8 cellular contexts compared by ENCODE assay signal in the genomic region with DNA sequence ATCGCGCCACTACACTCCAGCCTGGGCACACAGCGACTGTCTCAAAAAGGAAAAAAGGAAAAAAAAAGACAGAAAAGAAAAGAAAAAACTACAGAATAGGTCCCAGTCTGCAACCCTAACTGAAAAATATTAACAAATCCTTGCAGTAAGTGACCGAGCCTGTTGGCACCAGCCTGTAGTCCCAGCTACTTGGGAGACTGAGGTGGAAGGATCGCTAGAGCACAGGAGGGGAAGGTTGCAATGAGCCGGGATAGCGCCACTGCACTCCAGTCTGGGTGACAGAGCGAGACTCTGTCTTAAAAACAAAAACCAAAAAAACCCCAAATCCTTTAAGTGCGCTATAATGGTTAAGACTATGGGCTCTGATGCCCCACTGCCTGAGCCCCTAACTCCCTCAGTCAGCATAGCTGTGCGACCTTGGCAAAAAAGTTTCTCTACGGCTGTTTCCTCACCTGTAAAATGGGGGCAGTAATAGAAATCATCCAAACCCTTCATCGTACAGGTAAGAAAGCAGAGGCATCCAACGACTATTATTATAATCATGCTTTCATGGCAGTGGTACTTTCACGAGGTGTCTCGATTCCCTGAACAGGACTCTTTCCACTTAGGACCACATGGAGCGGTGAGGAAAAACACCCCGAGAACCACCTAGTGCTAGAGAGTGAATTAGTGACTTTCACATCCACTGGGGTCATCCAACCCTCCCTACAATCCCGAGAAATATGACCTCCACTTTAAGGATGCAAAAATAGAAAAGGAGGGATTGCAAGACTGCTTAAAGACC. TPM values are rescaled to one million over a fixed set of nuclear protein-coding genes. Genes with fewer than 3 reads are reported as not detected.
DNase-seq lines count a peak whose midpoint lies in the region; TF ChIP-seq lines count a peak whose summit lies in the region.

No MANE protein-coding gene starts in this region.

- peak overlapping the region; percentile 89 for H3K4me2 ChIP-seq in osteoblast (ENCODE audit: insufficient read depth, low read length)

- DNase-seq in AG04449 (ENCODE audit: low read depth, low spot score): no peak
- no peak for DNase-seq in H7
- peak; percentile 38 for DNase-seq in fibroblast of peridontal ligament (ENCODE audit: extremely low read depth)
- no peak for DNase-seq in osteoblast (ENCODE audit: insufficient read length, low spot score, missing footprints)
- no peak for DNase-seq in NCI-H146 treated with DMSO at 0.1 percent for 48 hours (lab: John Stamatoyannopoulos, UW; ENCODE audit: unreplicated experiment)
- no peak for DNase-seq in AG20443 (ENCODE audit: low spot score)
- no peak for DNase-seq in NCI-H524 treated with DMSO at 0.1 percent for 48 hours (lab: John Stamatoyannopoulos, UW)

- H3K27ac ChIP-seq in osteoblast (ENCODE audit: low read depth, low read length): peak overlapping the region; percentile 90

- no peak for TF ChIP-seq CTCF in AG04449 (IDR thresholded peaks at IDR 0.05; ENCODE audit: insufficient read depth, low read length, missing control alignments)
- TF ChIP-seq CTCF in WI38 (IDR thresholded peaks at IDR 0.05; ENCODE audit: low read depth, low read length): no peak
- TF ChIP-seq CTCF in osteoblast (IDR thresholded peaks at IDR 0.05; ENCODE audit: extremely low read depth, low read depth, low read length): no peak

- peak overlapping the region; percentile 96 for H3K4me3 ChIP-seq in AG04449 (ENCODE audit: low read depth, low read length)
- peak overlapping the region; percentile 81 for H3K4me3 ChIP-seq in H7 (ENCODE audit: insufficient read depth, low read depth, low read length)
- peak overlapping the region; percentile 88 for H3K4me3 ChIP-seq in WI38 (ENCODE audit: low read depth, low read length)
- peak overlapping the region; percentile 79 for H3K4me3 ChIP-seq in osteoblast (ENCODE audit: insufficient read depth, low read length)

- peaks cover 46% of the 10 kb centered on the region for H3K79me2 ChIP-seq in osteoblast (ENCODE audit: insufficient read depth, low read length)

- H3K9me3 ChIP-seq in osteoblast (ENCODE audit: low read depth, low read length): no peaks in the 10 kb centered on the region

- H3K4me1 ChIP-seq in osteoblast (ENCODE audit: insufficient read depth, low read length): peaks cover 21% of the 10 kb centered on the region

- peaks cover 5% of the 10 kb centered on the region for H4K20me1 ChIP-seq in osteoblast (ENCODE audit: insufficient read depth, low read length)

- peak overlapping the region; percentile 96 for H2AFZ ChIP-seq in osteoblast (ENCODE audit: low read length)

- POLR2A ChIA-PET in AG04449 (lab: Yijun Ruan, JAX): interaction anchor here (2.1 to 2.8 kb wide), 2 partner anchors 11 to 261 kb away, joined by 6 to 11 read pairs; no protein-coding TSS in a partner anchor

- peaks cover 6% of the 10 kb centered on the region for H3K36me3 ChIP-seq in H7 (replicated peaks; ENCODE audit: control insufficient read depth, insufficient read depth, low read length)
- H3K36me3 ChIP-seq in osteoblast (ENCODE audit: insufficient read depth, low read length): peaks cover 20% of the 10 kb centered on the region

- H3K27me3 ChIP-seq in H7 (ENCODE audit: control insufficient read depth, insufficient read depth, low read length) (no peaks in the 10 kb centered on the region), osteoblast (ENCODE audit: insufficient read depth, low read length) (no peaks in the 10 kb centered on the region)

- CTCF ChIA-PET in AG04449 (lab: Yijun Ruan, JAX): interaction anchor here (0.7 to 5.2 kb wide), 13 partner anchors 10 to 263 kb away, joined by 3 to 27 read pairs (median 4); no protein-coding TSS in a partner anchor

RNA-seq across cellular contexts. Expression of a gene that starts 0.8 kb away (rescaled TPM):
- total RNA-seq in H7 (2014; rRNA removed; shearing (Covaris generic)): 437 and 485 TPM in 2 replicates
- 144 and 197 TPM in 2 replicates for total RNA-seq in osteoblast
